In genomic region chr7:25891591-25891990, GRCh38 we compare ENCODE assay signal across 18 cellular contexts.
DNase-seq lines count a peak whose midpoint lies in the region; ATAC-seq and TF ChIP-seq lines count a peak whose summit lies in the region.
"Had no signal": no experiment of that assay in that cellular context is flagged by ENCODE, and none has a peak within 500 bp of the region (broad histone marks: within the 10 kb centered on the region; RNA-seq: fewer than 3 reads in every experiment).

No MANE protein-coding gene starts in this region.

- H3K9me3 ChIP-seq in thyroid gland = no peaks in the 10 kb centered on the region
- no peaks in the 10 kb centered on the region for H3K9me3 ChIP-seq in colonic mucosa
- H3K9me3 ChIP-seq: BE2C had no signal

- H3K4me1 ChIP-seq in thyroid gland (peaks cover 0 to 7% of the 10 kb centered on the region in 2 donors), colonic mucosa (no peaks in the 10 kb centered on the region)

- H3K4me3 ChIP-seq in thyroid gland (replicated peaks in 1 of 3) (no peak overlapping the region), colonic mucosa (no peak overlapping the region)
- H3K4me3 ChIP-seq: GM23338 had no signal

- peak; percentile 30 for DNase-seq in LoVo (ENCODE audit: low spot score)
- peak; percentile 35 for DNase-seq in RPMI7951 (ENCODE audit: low read depth)
- peak; percentile 81 for DNase-seq in myocyte (ENCODE audit: low read depth)
- no peak for DNase-seq in thyroid gland
- DNase-seq in colonic mucosa = no peak
- DNase-seq: ACHN; BE2C; C1 segment of cervical spinal cord; CD4-positive, CD25-positive, alpha-beta regulatory T cell; CD8-positive, alpha-beta memory T cell; COR-L47; DMS 273 treated with DMSO at 0.1 percent for 48 hours; GDM1; HCEC 1CT; IMR-90 had no signal

- no peaks in the 10 kb centered on the region for H3K36me3 ChIP-seq in thyroid gland
- H3K36me3 ChIP-seq in colonic mucosa = no peaks in the 10 kb centered on the region
- H3K36me3 ChIP-seq: BE2C had no signal

- intact Hi-C loops in thyroid gland (cut with DNase I) = no loop called here
- intact Hi-C loops in colonic mucosa (cut with DNase I) = loop anchor here (5.0 to 10.0 kb wide), 2 partner anchors 471 to 783 kb away; no protein-coding TSS in a partner anchor

- H3K9me3 Mint-ChIP-seq in activated T-helper 17 cell treated with anti-CD3 and anti-CD28 coated beads, Interleukin-2, amount 50 U/mL, for 72 hours = no peaks in the 10 kb centered on the region
- H3K9me3 Mint-ChIP-seq: CD8-positive, alpha-beta memory T cell; GM23338 had no signal

- no peak overlapping the region for H3K9ac ChIP-seq in colonic mucosa (ENCODE audit: low read depth in 2 of 2, low read length in 2 of 2)

- H3K27me3 Mint-ChIP-seq in activated T-helper 17 cell treated with anti-CD3 and anti-CD28 coated beads, Interleukin-2, amount 50 U/mL, for 72 hours = peaks cover 15% of the 10 kb centered on the region

- no peaks in the 10 kb centered on the region for H3K36me3 Mint-ChIP-seq in activated T-helper 17 cell treated with anti-CD3 and anti-CD28 coated beads, Interleukin-2, amount 50 U/mL, for 72 hours (ENCODE audit: low read depth)
- H3K36me3 Mint-ChIP-seq: CD4-positive, CD25-positive, alpha-beta regulatory T cell had no signal

- H3K27ac Mint-ChIP-seq in activated T-helper 17 cell treated with anti-CD3 and anti-CD28 coated beads, Interleukin-2, amount 50 U/mL, for 72 hours = no peak overlapping the region
- H3K27ac Mint-ChIP-seq: CD4-positive, CD25-positive, alpha-beta regulatory T cell; GM23338 had no signal

- no peak for ATAC-seq in HG02678 (IDR thresholded peaks at IDR 0.05; ENCODE audit: unreplicated experiment)
- ATAC-seq in activated T-helper 17 cell treated with anti-CD3 and anti-CD28 coated beads, Interleukin-2, amount 50 U/mL, for 72 hours (replicated peaks) = no peak
- ATAC-seq: GM23338 had no signal

- TF ChIP-seq POLR2A in thyroid gland (IDR thresholded peaks at IDR 0.05) = no peak

- WGBS in thyroid gland, 2 donors = 79% methylated on average over 4 of the region's 4 CpGs

- H3K27me3 ChIP-seq in thyroid gland (no peaks in the 10 kb centered on the region), colonic mucosa (peaks cover 6% of the 10 kb centered on the region)

- no peak for TF ChIP-seq CTCF in thyroid gland (IDR thresholded peaks at IDR 0.05)
- TF ChIP-seq CTCF in colonic mucosa (IDR thresholded peaks at IDR 0.05) = no peak

- no peak overlapping the region for H3K4me3 Mint-ChIP-seq in activated T-helper 17 cell treated with anti-CD3 and anti-CD28 coated beads, Interleukin-2, amount 50 U/mL, for 72 hours
- H3K4me3 Mint-ChIP-seq: GM23338 had no signal

- H3K27ac ChIP-seq in thyroid gland (no peak overlapping the region), colonic mucosa (no peak overlapping the region)

- peaks cover 17% of the 10 kb centered on the region for H3K4me1 Mint-ChIP-seq in activated T-helper 17 cell treated with anti-CD3 and anti-CD28 coated beads, Interleukin-2, amount 50 U/mL, for 72 hours

Comparison
In these comparisons a context has a peak if more than half of its experiments do, and no peak if none do; other contexts are left out.
1. DNase-seq: peak in LoVo (single experiment), RPMI7951 (single experiment) and myocyte (single experiment); none in thyroid gland (0 of 2) and colonic mucosa (single experiment).